ENCODE assay signal across 12 cellular contexts in genomic region chr11:59107721-59108120, GRCh38. TPM values are rescaled to one million over a fixed set of nuclear protein-coding genes. Genes with fewer than 3 reads are reported as not detected.
A peak's percentile ranks its signal among the peaks of the same experiment; 100 is the strongest.
DNase-seq lines count a peak whose midpoint lies in the region; ATAC-seq, FAIRE-seq and TF ChIP-seq lines count a peak whose summit lies in the region.
"Not testable (repeated sequence)": the region's sequence is repeated elsewhere in the genome, so short reads cannot be mapped to it uniquely, and the experiment has no call there.
"Had no signal": no experiment of that assay in that cellular context is flagged by ENCODE, and none has a peak within 500 bp of the region (broad histone marks: within the 10 kb centered on the region; RNA-seq: fewer than 3 reads in every experiment).

No MANE protein-coding gene starts in this region.

- H3K9me3 ChIP-seq in GM12878 (replicated peaks; ENCODE audit: control insufficient read depth, insufficient read depth, low read length), result not testable (repeated sequence)

- in situ Hi-C loops in GM12878 (cut with MboI), result loop anchor here (5.0 to 10.0 kb wide), 2 partner anchors 35 to 533 kb away; partner anchors contain the start of genes FAM111A, LPXN and ZFP91

- H3K4me2 ChIP-seq in GM12878 (ENCODE audit: control insufficient read depth, insufficient read depth), result peak overlapping the region; percentile 92

- H3K4me3 Mint-ChIP-seq in CD14-positive monocyte, result peak overlapping the region; percentile 79 to 90

- H3K4me3 ChIP-seq in GM12878 (peak overlapping the region; percentile 79), iPS-11a (ENCODE audit: low read depth, low read length) (peak overlapping the region; percentile 41), rectal smooth muscle tissue (ENCODE audit: low read length) (peak overlapping the region; percentile 66)

- BruUV-seq in GM12878 (replicated peaks; lab: Mats Ljungman, UMichigan), result not testable (repeated sequence)

- peaks cover 14% of the 10 kb centered on the region in 2 donors for H3K36me3 Mint-ChIP-seq in CD14-positive monocyte

- peak overlapping the region; percentile 67 for H2AFZ ChIP-seq in GM12878 (ENCODE audit: control insufficient read depth, low read depth, low read length)

- H3K79me2 ChIP-seq in GM12878 (ENCODE audit: control insufficient read depth, insufficient read depth, low read length), result peaks cover 42% of the 10 kb centered on the region

- TF ChIP-seq EP300 in GM12878 (IDR thresholded peaks at IDR 0.05; ENCODE audit: borderline replicate concordance in 1 of 2, control insufficient read depth in 1 of 2, low read depth in 2 of 2, low read length in 2 of 2), result not testable (repeated sequence)

- H3K9me3 Mint-ChIP-seq in CD14-positive monocyte, result not testable (repeated sequence)

- H3K4me1 Mint-ChIP-seq in CD14-positive monocyte, result peaks cover 54% of the 10 kb centered on the region

- CTCF ChIA-PET in GM12878 (lab: Yijun Ruan, JAX), result interaction anchor here (0.6 to 6.0 kb wide), 11 partner anchors 12 to 540 kb away, joined by 3 to 49 read pairs (median 13); partner anchors contain the start of gene FAM111A

- not testable (repeated sequence) for DNase-seq in CD14-positive monocyte (ENCODE audit: low spot score); GM12878 (ENCODE audit: low read depth, low spot score)
- DNase-seq in NAMALWA (ENCODE audit: low spot score) (peak; percentile 50), T-helper 22 cell (ENCODE audit: low read depth) (peak; percentile 2)

- H3K4me1 ChIP-seq in GM12878 (ENCODE audit: control insufficient read depth, insufficient read depth, low read length); rectal smooth muscle tissue (ENCODE audit: control insufficient read depth, insufficient read depth, low read length): not testable (repeated sequence)

- peak; percentile 82 for FAIRE-seq in GM12878 (lab: Jason Lieb, UNC)

- not testable (repeated sequence) for H3K36me3 ChIP-seq in GM12878 (ENCODE audit: control insufficient read depth in 2 of 2, insufficient read depth in 2 of 2, low read length in 1 of 2); rectal smooth muscle tissue (ENCODE audit: control insufficient read depth, insufficient read depth, low read length)

- not testable (repeated sequence) for TF ChIP-seq RAD21 in GM12878 (IDR thresholded peaks at IDR 0.05; ENCODE audit: insufficient read depth, low read depth, low read length)

- SMC1A ChIA-PET in GM12878 (lab: Charles Lee; ENCODE audit: uncharacterized antibody, unreplicated experiment), result interaction anchor here (0.6 to 5.9 kb wide), 15 partner anchors 10 to 502 kb away, joined by 3 to 32 read pairs (median 4); partner anchors contain the start of gene FAM111A

- H3K27ac Mint-ChIP-seq in CD14-positive monocyte, result peak overlapping the region in 3 of 7 donors; percentile 16 to 55 (median 34)

- intact Hi-C loops in CD14-positive monocyte (cut with micrococcal nuclease), result loop anchor here in 1 of 2 donors (5.0 kb wide), 1 partner anchor 35 kb away; the partner anchor contains the start of gene FAM111A
- intact Hi-C loops in GM12878 (cut with micrococcal nuclease; ENCODE audit: unreplicated experiment), result loop anchor here (1.0 to 10.0 kb wide), 5 partner anchors 27 to 529 kb away; partner anchors contain the start of genes FAM111A and ZFP91

- WGBS in GM12878 (ENCODE audit: insufficient coverage, insufficient replicate concordance, low lambda C conversion rate, missing lambda C conversion rate), result 0% methylated on average over 10 of the region's 10 CpGs

- POLR2A ChIA-PET in GM12878 (lab: Charles Lee), result interaction anchor here (0.7 to 4.2 kb wide), 6 partner anchors 10 to 532 kb away, joined by 3 to 20 read pairs (median 6); partner anchors contain the start of genes FAM111A and LPXN

- H3K27ac ChIP-seq in GM12878 (ENCODE audit: control insufficient read depth, insufficient read depth), result peak overlapping the region; percentile 89
- H3K27ac ChIP-seq in rectal smooth muscle tissue (ENCODE audit: low read depth, low read length), result not testable (repeated sequence)

- TF ChIP-seq POLR2A in GM12878 (IDR thresholded peaks at IDR 0.05; ENCODE audit: low read depth, low read length), result not testable (repeated sequence)

- not testable (repeated sequence) for H4K20me1 ChIP-seq in GM12878 (ENCODE audit: control insufficient read depth, insufficient read depth)

- peak overlapping the region; percentile 90 for H3K9ac ChIP-seq in GM12878 (ENCODE audit: control insufficient read depth, insufficient read depth, low read length)
- H3K9ac ChIP-seq in rectal smooth muscle tissue (ENCODE audit: low read length), result not testable (repeated sequence)

- not testable (repeated sequence) for TF ChIP-seq CTCF in CD14-positive monocyte (IDR thresholded peaks at IDR 0.05); GM12878 (IDR thresholded peaks at IDR 0.05 in 2 of 3, conservative IDR thresholded peaks at IDR 0.05 in 1 of 3; ENCODE audit: control insufficient read depth in 2 of 3, extremely low read depth in 1 of 3, insufficient read depth in 1 of 3, low read depth in 3 of 3, low read length in 3 of 3)

- H3K27me3 ChIP-seq in GM12878 (replicated peaks in 1 of 2; ENCODE audit: control insufficient read depth in 2 of 2, insufficient read depth in 2 of 2, low read length in 1 of 2); rectal smooth muscle tissue (ENCODE audit: control insufficient read depth, insufficient read depth, low read length): not testable (repeated sequence)

- RAD21 ChIA-PET in GM12878 (lab: Charles Lee; ENCODE audit: unreplicated experiment), result interaction anchor here (0.9 to 5.8 kb wide), 6 partner anchors 10 to 49 kb away, joined by 3 to 33 read pairs (median 6); partner anchors contain the start of gene FAM111A

- H3K27me3 Mint-ChIP-seq in CD14-positive monocyte (ENCODE audit: low read depth in 3 of 3), result not testable (repeated sequence)

- ATAC-seq in GM19351 (IDR thresholded peaks at IDR 0.05; ENCODE audit: unreplicated experiment) (peak; percentile 41), HG02870 (IDR thresholded peaks at IDR 0.05; ENCODE audit: unreplicated experiment) (peak; percentile 32), GM12878 (peak; percentile 60)

TF ChIP-seq in GM12878, 131 proteins besides CTCF, POLR2A, EP300 and RAD21 (continues in another document):
- TF ChIP-seq RUNX3 (IDR thresholded peaks at IDR 0.05; ENCODE audit: low read length), result peak; percentile 68

RNA-seq across cellular contexts. Expression of gene FAM111B, which starts 0.7 kb away (rescaled TPM):
- under 1 TPM in 1 of 2 donors, not detected in 1; 0.09 TPM for polyA plus RNA-seq in CD14-positive monocyte
- 69.8 and 80.1 TPM in 2 replicates for total RNA-seq in GM12878 (2013; cell fraction: nucleolus; rRNA removed)
- total RNA-seq in GM12878 (2014; rRNA removed), result 53.4 and 59.7 TPM in 2 replicates
- 76.6 and 76.7 TPM in 2 replicates for total RNA-seq in GM12878 (2014; rRNA removed; fragmentation: Illumina TruSeq; extraction: Trizol)
- 52.0 and 58.9 TPM in 2 replicates for total RNA-seq in GM12878 (2021)
- polyA plus RNA-seq in GM12878 (2011; ENCODE audit: low read depth), result 13.4 TPM
- polyA plus RNA-seq in GM12878 (2011; rRNA removed), result 35.9 and 59.7 TPM in 2 replicates
- polyA plus RNA-seq in GM12878 (2011; cell fraction: cytosol; rRNA removed), result 12.0 and 13.2 TPM in 2 replicates
- polyA plus RNA-seq in GM12878 (2011; cell fraction: nucleus; rRNA removed), result 19.9 and 23.0 TPM in 2 replicates
- 24.0 and 25.0 TPM in 2 replicates for polyA plus RNA-seq in GM12878 (2012)
- polyA plus RNA-seq in GM12878 (2014; fragmentation: Illumina TruSeq; extraction: Trizol), result 79.5 and 94.6 TPM in 2 replicates
- polyA plus RNA-seq in GM12878 (2014; fragmentation: Nextera tagmentation; extraction: Ambion mirVana), result 10 to 100 TPM; 42.0 to 65.3 TPM
- 35.8 and 42.2 TPM in 2 replicates for polyA plus RNA-seq in GM12878 (2014; rRNA removed)
- polyA plus RNA-seq in GM12878 (2016; fragmentation: Nextera tagmentation; extraction: Ambion mirVana), result 10 to 100 TPM; 96.3 to 97.2 TPM
- polyA minus RNA-seq in GM12878 (2011; rRNA and poly(A)+ RNA removed), result 30.2 and 57.1 TPM in 2 replicates
- polyA minus RNA-seq in GM12878 (2011; cell fraction: cytosol; rRNA and poly(A)+ RNA removed), result 11.6 and 16.7 TPM in 2 replicates
- polyA minus RNA-seq in GM12878 (2011; cell fraction: nucleus; rRNA and poly(A)+ RNA removed), result 48.1 and 63.7 TPM in 2 replicates
- total RNA-seq: cardiac septum had no signal

RNA-seq across cellular contexts. Expression of gene GLYATL1B, which starts 21.6 kb away (rescaled TPM):
- polyA plus RNA-seq in CD14-positive monocyte (not detected), GM12878 (2011; rRNA removed) (0.10 and 0.13 TPM in 2 replicates), GM12878 (2014; fragmentation: Illumina TruSeq; extraction: Trizol) (0.78 TPM in 1 of 2 replicates, not detected in the other), GM12878 (2014; fragmentation: Nextera tagmentation; extraction: Ambion mirVana) (under 1 TPM; 0.11 to 0.29 TPM), GM12878 (2014; rRNA removed) (not detected in 2 replicates), GM12878 (2016; fragmentation: Nextera tagmentation; extraction: Ambion mirVana) (1 to 10 TPM; 1.2 to 1.7 TPM)
- total RNA-seq in GM12878 (2013; cell fraction: nucleolus; rRNA removed), result 0.64 TPM in 1 of 2 replicates, not detected in the other
- total RNA-seq in GM12878 (2014; rRNA removed) (0.16 TPM in 1 of 2 replicates, not detected in the other), GM12878 (2014; rRNA removed; fragmentation: Illumina TruSeq; extraction: Trizol) (0.18 TPM in 1 of 2 replicates, not detected in the other), GM12878 (2021) (not detected in 2 replicates)
- not detected for polyA plus RNA-seq in GM12878 (2011; ENCODE audit: low read depth)
- not detected in 2 replicates for polyA plus RNA-seq in GM12878 (2011; cell fraction: cytosol; rRNA removed)
- 0.20 and 0.31 TPM in 2 replicates for polyA plus RNA-seq in GM12878 (2011; cell fraction: nucleus; rRNA removed)
- 0.42 and 0.48 TPM in 2 replicates for polyA plus RNA-seq in GM12878 (2012)
- not detected in 2 replicates for polyA minus RNA-seq in GM12878 (2011; rRNA and poly(A)+ RNA removed)
- polyA minus RNA-seq in GM12878 (2011; cell fraction: cytosol; rRNA and poly(A)+ RNA removed), result not detected in 2 replicates
- polyA minus RNA-seq in GM12878 (2011; cell fraction: nucleus; rRNA and poly(A)+ RNA removed), result not detected in 2 replicates
- total RNA-seq: cardiac septum, heart right ventricle, omental fat pad, RPMI7951 had no signal
- polyA plus RNA-seq: heart right ventricle had no signal

RNA-seq across cellular contexts. Expression of gene FAM111A, which starts 34.9 kb away (rescaled TPM):
- polyA plus RNA-seq in CD14-positive monocyte (10 to 100 TPM; 34.6 to 55.7 TPM), GM12878 (2011; rRNA removed) (79.3 and 114 TPM in 2 replicates), GM12878 (2014; fragmentation: Illumina TruSeq; extraction: Trizol) (83.6 and 102 TPM in 2 replicates), GM12878 (2014; fragmentation: Nextera tagmentation; extraction: Ambion mirVana) (10 to 100 TPM; 26.6 to 41.6 TPM), GM12878 (2014; rRNA removed) (64.7 and 64.9 TPM in 2 replicates), GM12878 (2016; fragmentation: Nextera tagmentation; extraction: Ambion mirVana) (10 to 100 TPM; 53.0 to 68.6 TPM)
- 147 and 148 TPM in 2 replicates for total RNA-seq in GM12878 (2013; cell fraction: nucleolus; rRNA removed)
- total RNA-seq in GM12878 (2014; rRNA removed) (69.1 and 95.4 TPM in 2 replicates), GM12878 (2014; rRNA removed; fragmentation: Illumina TruSeq; extraction: Trizol) (93.8 and 95.0 TPM in 2 replicates), GM12878 (2021) (58.3 and 66.5 TPM in 2 replicates)
- polyA plus RNA-seq in GM12878 (2011; ENCODE audit: low read depth), result 23.7 TPM
- polyA plus RNA-seq in GM12878 (2011; cell fraction: cytosol; rRNA removed), result 37.7 and 38.6 TPM in 2 replicates
- 111 and 114 TPM in 2 replicates for polyA plus RNA-seq in GM12878 (2011; cell fraction: nucleus; rRNA removed)
- polyA plus RNA-seq in GM12878 (2012), result 33.9 and 43.9 TPM in 2 replicates
- 46.1 and 53.8 TPM in 2 replicates for polyA minus RNA-seq in GM12878 (2011; rRNA and poly(A)+ RNA removed)
- 16.8 and 22.4 TPM in 2 replicates for polyA minus RNA-seq in GM12878 (2011; cell fraction: cytosol; rRNA and poly(A)+ RNA removed)
- polyA minus RNA-seq in GM12878 (2011; cell fraction: nucleus; rRNA and poly(A)+ RNA removed), result 45.1 and 57.6 TPM in 2 replicates

Comparison
In these comparisons a context has a peak if more than half of its experiments do, and no peak if none do; other contexts are left out.
1. RNA of gene FAM111B, which starts 0.7 kb away (polyA plus RNA-seq): 12.0 to 97.2 TPM in GM12878; 0.09 TPM in CD14-positive monocyte; every median in the first group is over 10 times any median in the second.
2. Peak in every context shown above with its lines, with median percentiles within 50 percentile points of each other: ATAC-seq and H3K4me3 ChIP-seq.